ENCODE assay signal across 1 cellular context in genomic region chr12:43292699-43293098, GRCh38.
TF ChIP-seq lines count a peak whose summit lies in the region.

No MANE protein-coding gene starts in this region.

TF ChIP-seq in H1, 55 proteins besides CTCF, POLR2A, EP300 and RAD21:
- TF ChIP-seq YY1 (IDR thresholded peaks at IDR 0.05; ENCODE audit: low read depth, low read length) (no peak), HDAC2 (IDR thresholded peaks at IDR 0.05; ENCODE audit: borderline replicate concordance in 1 of 2, low read depth in 2 of 2, low read length in 2 of 2) (no peak)
